Comparison of ENCODE assay signal across 8 cellular contexts in the genomic region with DNA sequence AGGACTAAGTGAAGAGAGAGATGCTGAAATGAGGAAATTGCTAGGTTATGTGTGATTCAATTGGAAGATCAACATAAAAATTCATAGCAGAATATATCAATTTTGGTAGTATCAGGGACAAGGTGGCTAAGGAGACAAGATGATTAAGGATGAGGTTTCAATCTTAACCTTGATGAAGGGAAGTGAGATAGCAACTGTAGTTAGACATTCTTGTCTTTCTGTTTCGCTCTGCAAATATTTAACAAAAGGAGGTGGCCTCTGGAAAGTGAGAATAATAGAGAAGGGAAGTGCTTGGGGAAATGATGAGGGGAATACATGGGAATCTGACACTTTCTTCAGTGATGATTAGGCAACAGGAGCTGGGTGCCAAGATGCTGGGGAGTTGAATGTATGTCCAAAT.
"Had no signal": no experiment of that assay in that cellular context is flagged by ENCODE, and none has a peak within 500 bp of the region (broad histone marks: within the 10 kb centered on the region; RNA-seq: fewer than 3 reads in every experiment).

No MANE protein-coding gene starts in this region.

- H3K27ac ChIP-seq: GM23248, HL-60, KMS-11 had no signal

- FAIRE-seq: HepG2 had no signal

- H3K4me2 ChIP-seq: KMS-11 had no signal

- DNase-seq: GM23248, GOT3, H7, HCEC 1CT, KBM-7 had no signal

- ATAC-seq: HepG2 had no signal

- H3K4me3 ChIP-seq: GM23248 had no signal
